Comparison of ENCODE assay signal across 9 cellular contexts in genomic region chr13:39688699-39689405, GRCh38. TPM values are rescaled to one million over a fixed set of nuclear protein-coding genes. Genes with fewer than 3 reads are reported as not detected.
DNase-seq lines count a peak whose midpoint lies in the region; ATAC-seq, FAIRE-seq and TF ChIP-seq lines count a peak whose summit lies in the region.
"Had no signal": no experiment of that assay in that cellular context is flagged by ENCODE, and none has a peak within 500 bp of the region (broad histone marks: within the 10 kb centered on the region; RNA-seq: fewer than 3 reads in every experiment).

No MANE protein-coding gene starts in this region.

- H3K27ac Mint-ChIP-seq in GM23338: no peak overlapping the region

- no peaks in the 10 kb centered on the region for H3K9me2 ChIP-seq in GM23338 (ENCODE audit: insufficient read depth)

- in situ Hi-C loops in GM12878 (cut with MboI) (no loop called here), HepG2 (cut with HindIII; ENCODE audit: extremely low pct_ligation_motif_present, low pct_unique_long_range_greater_than_20kb) (no loop called here)

- POLR2A ChIA-PET in GM10248 (lab: Yijun Ruan, JAX): no interaction called here
- POLR2A ChIA-PET in GM12878 (lab: Charles Lee): no interaction called here
- POLR2A ChIA-PET in HepG2 (lab: Yijun Ruan, JAX): no interaction called here

- H3K9ac ChIP-seq in GM12878 (ENCODE audit: control insufficient read depth, insufficient read depth, low read length) (no peak overlapping the region), HepG2 (ENCODE audit: insufficient read depth, low read depth, low read length) (no peak overlapping the region)

- H3K27me3 Mint-ChIP-seq in GM23338 (ENCODE audit: insufficient read depth, low read depth, poor library complexity): no peaks in the 10 kb centered on the region

- H3K4me1 ChIP-seq in GM12878 (ENCODE audit: control insufficient read depth, insufficient read depth, low read length) (no peaks in the 10 kb centered on the region; the same call in 1 of the 2 replicates), HepG2 (ENCODE audit: insufficient read depth, low read length) (no peaks in the 10 kb centered on the region), GM23338 (ENCODE audit: insufficient read depth) (no peaks in the 10 kb centered on the region)
- H3K4me1 ChIP-seq: foreskin keratinocyte had no signal

- H3K79me2 ChIP-seq in GM12878 (ENCODE audit: control insufficient read depth, insufficient read depth, low read length) (no peaks in the 10 kb centered on the region), HepG2 (ENCODE audit: insufficient read depth, low read length) (no peaks in the 10 kb centered on the region), GM23338 (replicated peaks; ENCODE audit: insufficient read depth) (no peaks in the 10 kb centered on the region)

- H3K27ac ChIP-seq in GM12878 (ENCODE audit: control insufficient read depth, insufficient read depth) (no peak overlapping the region), HepG2 (ENCODE audit: extremely low read length, insufficient read depth, low read length) (no peak overlapping the region), GM23338 (ENCODE audit: low read depth) (no peak overlapping the region)
- H3K27ac ChIP-seq: foreskin keratinocyte had no signal

- WGBS in GM12878 (ENCODE audit: insufficient coverage, insufficient replicate concordance, low lambda C conversion rate, missing lambda C conversion rate): 3% methylated on average over 1 of the region's 1 CpG
- 95% methylated on average over 1 of the region's 1 CpG for WGBS in HepG2 (ENCODE audit: low lambda C conversion rate)

- DNase-seq in GM10248 (ENCODE audit: extremely low spot score): peak; percentile 8
- peak; percentile 9 for DNase-seq in GM12878 (ENCODE audit: low read depth, low spot score)
- no peak for DNase-seq in iPS-NIHi11 (ENCODE audit: low spot score)
- DNase-seq in HepG2 (ENCODE audit: low spot score): no peak
- no peak for DNase-seq in GM23338 (ENCODE audit: low spot score)
- no peak for DNase-seq in NCI-H1105 (lab: John Stamatoyannopoulos, UW)

- no peaks in the 10 kb centered on the region for H4K20me1 ChIP-seq in GM12878 (ENCODE audit: control insufficient read depth, insufficient read depth)
- H4K20me1 ChIP-seq in HepG2 (ENCODE audit: insufficient read depth, low read length): no peaks in the 10 kb centered on the region
- no peaks in the 10 kb centered on the region for H4K20me1 ChIP-seq in GM23338 (replicated peaks; ENCODE audit: insufficient read depth)

- CTCF ChIA-PET in GM10248 (lab: Yijun Ruan, JAX) (interaction anchor here (1.8 kb wide), 1 partner anchor 994 kb away, joined by 5 read pairs; no protein-coding TSS in a partner anchor), GM12878 (lab: Yijun Ruan, JAX) (no interaction called here), HepG2 (lab: Yijun Ruan, JAX; ENCODE audit: low intra/inter-chr PET ratio, low total read pairs) (no interaction called here)

- intact Hi-C loops in GM12878 (cut with micrococcal nuclease; ENCODE audit: unreplicated experiment): loop anchor here (5.0 to 10.0 kb wide), 3 partner anchors 256 to 1088 kb away; no protein-coding TSS in a partner anchor
- intact Hi-C loops in HepG2 (cut with micrococcal nuclease; ENCODE audit: unreplicated experiment): loop anchor here (10.0 kb wide), 1 partner anchor 256 kb away; no protein-coding TSS in a partner anchor

- TF ChIP-seq POLR2A in GM12878 (IDR thresholded peaks at IDR 0.05; ENCODE audit: low read depth, low read length) (no peak), HepG2 (IDR thresholded peaks at IDR 0.05; ENCODE audit: insufficient read depth in 1 of 2, low read depth in 2 of 2, low read length in 2 of 2) (no peak)

- H2AFZ ChIP-seq in GM12878 (ENCODE audit: control insufficient read depth, low read depth, low read length): no peak overlapping the region
- no peak overlapping the region for H2AFZ ChIP-seq in HepG2 (ENCODE audit: low read length)
- H2AFZ ChIP-seq in GM23338: no peak overlapping the region

- SMC1A ChIA-PET in GM12878 (lab: Charles Lee; ENCODE audit: uncharacterized antibody, unreplicated experiment): interaction anchor here (0.6 to 1.1 kb wide), 3 partner anchors 8 to 254 kb away, joined by 3 read pairs; no protein-coding TSS in a partner anchor

- no peaks in the 10 kb centered on the region for H3F3A ChIP-seq in GM23338 (replicated peaks; ENCODE audit: low read depth)

- H3K27me3 ChIP-seq in GM12878 (replicated peaks in 1 of 2; ENCODE audit: control insufficient read depth in 2 of 2, insufficient read depth in 2 of 2, low read length in 1 of 2): no peaks in the 10 kb centered on the region
- H3K27me3 ChIP-seq in HepG2 (ENCODE audit: control insufficient read depth in 1 of 2, insufficient read depth in 2 of 2, low read length in 2 of 2): no peaks in the 10 kb centered on the region
- H3K27me3 ChIP-seq in GM23338 (ENCODE audit: insufficient read depth): no peaks in the 10 kb centered on the region
- H3K27me3 ChIP-seq: foreskin keratinocyte had no signal

- no peaks in the 10 kb centered on the region; a peak in 1 of 4 replicates for H3K36me3 ChIP-seq in GM12878 (ENCODE audit: control insufficient read depth in 2 of 2, insufficient read depth in 2 of 2, low read length in 1 of 2)
- H3K36me3 ChIP-seq in HepG2 (replicated peaks in 1 of 2; ENCODE audit: control insufficient read depth in 1 of 2, insufficient read depth in 2 of 2, low read length in 2 of 2): peaks cover 0 to 15% of the 10 kb centered on the region in 2 experiments; a peak in 4 of 5 replicates
- H3K36me3 ChIP-seq in GM23338 (ENCODE audit: insufficient read depth): no peaks in the 10 kb centered on the region; the same call in 1 of the 2 replicates

- BruUV-seq in GM12878 (replicated peaks; lab: Mats Ljungman, UMichigan) (no TSS peak), HepG2 (replicated peaks; lab: Mats Ljungman, UMichigan) (no TSS peak)

- no peak for FAIRE-seq in GM12878 (lab: Jason Lieb, UNC)
- no peak for FAIRE-seq in HepG2 (lab: Jason Lieb, UNC)

- H3K9me3 Mint-ChIP-seq in GM23338: no peaks in the 10 kb centered on the region; the same call in 2 of the 3 replicates

- H3K36me3 Mint-ChIP-seq in GM23338 (ENCODE audit: low read depth): no peaks in the 10 kb centered on the region

- TF ChIP-seq RAD21 in GM12878 (IDR thresholded peaks at IDR 0.05; ENCODE audit: insufficient read depth, low read depth, low read length) (no peak), HepG2 (CRISPR knock-in tag; IDR thresholded peaks at IDR 0.05) (no peak)

- no peak overlapping the region for H3K4me3 Mint-ChIP-seq in GM23338

- TF ChIP-seq CTCF in GM10248 (IDR thresholded peaks at IDR 0.05; ENCODE audit: control extremely low read depth, extremely low read depth, low read depth, missing control alignments) (no peak), GM12878 (IDR thresholded peaks at IDR 0.05 in 2 of 3, conservative IDR thresholded peaks at IDR 0.05 in 1 of 3; ENCODE audit: control insufficient read depth in 2 of 3, extremely low read depth in 1 of 3, insufficient read depth in 1 of 3, low read depth in 3 of 3, low read length in 3 of 3) (no peak), HepG2 (CRISPR knock-in tag; IDR thresholded peaks at IDR 0.05) (no peak), GM23338 (conservative IDR thresholded peaks at IDR 0.05; ENCODE audit: low read depth in 2 of 2) (no peak)

- H3K4me2 ChIP-seq in GM12878 (ENCODE audit: control insufficient read depth, insufficient read depth) (no peak overlapping the region), HepG2 (ENCODE audit: low read depth, low read length) (no peak overlapping the region), GM23338 (no peak overlapping the region)

- TF ChIP-seq EP300 in GM12878 (IDR thresholded peaks at IDR 0.05; ENCODE audit: borderline replicate concordance in 1 of 2, control insufficient read depth in 1 of 2, low read depth in 2 of 2, low read length in 2 of 2): no peak
- no peak for TF ChIP-seq EP300 in HepG2 (IDR thresholded peaks at IDR 0.05; ENCODE audit: low read depth in 2 of 2, low read length in 2 of 2)
- no peak for TF ChIP-seq EP300 in HepG2 (CRISPR knock-in tag; IDR thresholded peaks at IDR 0.05; ENCODE audit: borderline replicate concordance)

- peak; percentile 55 for ATAC-seq in GM19467 (IDR thresholded peaks at IDR 0.05; ENCODE audit: unreplicated experiment)
- peak; percentile 72 for ATAC-seq in HG03354 (IDR thresholded peaks at IDR 0.05; ENCODE audit: poor library complexity, severe bottlenecking, unreplicated experiment)
- ATAC-seq in GM12878: peak; percentile 83
- ATAC-seq in HepG2: no peak
- ATAC-seq in GM23338: no peak
- ATAC-seq: foreskin keratinocyte had no signal

- RAD21 ChIA-PET in GM12878 (lab: Charles Lee; ENCODE audit: unreplicated experiment): interaction anchor here (0.9 to 1.0 kb wide), 2 partner anchors 87 to 756 kb away, joined by 3 read pairs; no protein-coding TSS in a partner anchor

- H3K4me3 ChIP-seq in GM12878 (no peak overlapping the region), HepG2 (replicated peaks in 1 of 3; ENCODE audit: insufficient read depth in 1 of 3, low read depth in 2 of 3, low read length in 3 of 3) (no peak overlapping the region), GM23338 (no peak overlapping the region)

- no peaks in the 10 kb centered on the region for H3K9me3 ChIP-seq in GM12878 (replicated peaks; ENCODE audit: control insufficient read depth, insufficient read depth, low read length)
- H3K9me3 ChIP-seq in HepG2 (ENCODE audit: low read length): no peaks in the 10 kb centered on the region

- no peaks in the 10 kb centered on the region for H3K4me1 Mint-ChIP-seq in GM23338

RNA-seq across cellular contexts. Expression of gene COG6, which starts 33.4 kb away (rescaled TPM):
- total RNA-seq in GM12878 (2013; cell fraction: nucleolus; rRNA removed): 54.6 and 58.0 TPM in 2 replicates
- total RNA-seq in GM12878 (2014; rRNA removed) (9.4 and 15.4 TPM in 2 replicates), GM12878 (2014; rRNA removed; fragmentation: Illumina TruSeq; extraction: Trizol) (13.9 and 14.9 TPM in 2 replicates), GM12878 (2021) (15.9 and 23.4 TPM in 2 replicates), HepG2 (2016; rRNA removed; fragmentation: Illumina TruSeq; extraction: Trizol) (23.5 and 34.7 TPM in 2 replicates)
- 5.4 TPM for polyA plus RNA-seq in GM12878 (2011; ENCODE audit: low read depth)
- polyA plus RNA-seq in GM12878 (2011; rRNA removed) (29.8 and 45.2 TPM in 2 replicates), GM12878 (2014; fragmentation: Illumina TruSeq; extraction: Trizol) (12.6 and 17.8 TPM in 2 replicates), GM12878 (2014; fragmentation: Nextera tagmentation; extraction: Ambion mirVana) (1 to 10 TPM; 4.5 to 5.3 TPM), GM12878 (2014; rRNA removed) (9.0 and 9.8 TPM in 2 replicates), GM12878 (2016; fragmentation: Nextera tagmentation; extraction: Ambion mirVana) (10 to 100 TPM; 12.7 to 13.0 TPM), HepG2 (2011; rRNA removed) (17.4 and 26.1 TPM in 2 replicates), GM23338 (2016; fragmentation: Nextera tagmentation; extraction: Ambion mirVana) (5.9 and 10.0 TPM in 2 replicates)
- 11.1 and 13.1 TPM in 2 replicates for polyA plus RNA-seq in GM12878 (2011; cell fraction: cytosol; rRNA removed)
- 14.7 and 16.4 TPM in 2 replicates for polyA plus RNA-seq in GM12878 (2011; cell fraction: nucleus; rRNA removed)
- 11.8 and 13.9 TPM in 2 replicates for polyA plus RNA-seq in GM12878 (2012)
- polyA minus RNA-seq in GM12878 (2011; rRNA and poly(A)+ RNA removed): 15.4 and 25.8 TPM in 2 replicates
- 7.8 and 10.5 TPM in 2 replicates for polyA minus RNA-seq in GM12878 (2011; cell fraction: cytosol; rRNA and poly(A)+ RNA removed)
- 28.0 and 46.0 TPM in 2 replicates for polyA minus RNA-seq in GM12878 (2011; cell fraction: nucleus; rRNA and poly(A)+ RNA removed)
- total RNA-seq in HepG2 (2016; cell fraction: cytosol; rRNA removed; fragmentation: Illumina TruSeq; extraction: Trizol; ENCODE audit: low read depth): 4.1 and 4.7 TPM in 2 replicates
- total RNA-seq in HepG2 (2016; cell fraction: insoluble cytoplasmic fraction; rRNA removed; fragmentation: Illumina TruSeq; extraction: Trizol): 21.9 and 30.5 TPM in 2 replicates
- 5.7 and 6.7 TPM in 2 replicates for total RNA-seq in HepG2 (2016; cell fraction: membrane; rRNA removed; fragmentation: Illumina TruSeq; extraction: Trizol)
- total RNA-seq in HepG2 (2016; cell fraction: nucleus; rRNA removed; fragmentation: Illumina TruSeq; extraction: Trizol): 46.8 and 49.6 TPM in 2 replicates
- 9.3 and 12.5 TPM in 2 replicates for polyA plus RNA-seq in HepG2 (2011; cell fraction: cytosol; rRNA removed)
- 13.1 and 27.1 TPM in 2 replicates for polyA plus RNA-seq in HepG2 (2011; cell fraction: nucleus; rRNA removed)
- polyA plus RNA-seq in HepG2 (2012): 7.6 and 16.7 TPM in 2 replicates
- 0.73 and 0.87 TPM in 2 replicates for polyA plus RNA-seq in HepG2 (2016; cell fraction: cytosol; fragmentation: Illumina TruSeq; extraction: Trizol; ENCODE audit: low read depth)
- polyA plus RNA-seq in HepG2 (2016; cell fraction: insoluble cytoplasmic fraction; fragmentation: Illumina TruSeq; extraction: Trizol; ENCODE audit: low read depth): 22.0 and 24.0 TPM in 2 replicates
- polyA plus RNA-seq in HepG2 (2016; cell fraction: membrane; fragmentation: Illumina TruSeq; extraction: Trizol; ENCODE audit: low read depth): 2.4 and 2.5 TPM in 2 replicates
- 23.2 and 24.7 TPM in 2 replicates for polyA plus RNA-seq in HepG2 (2016; cell fraction: nucleus; fragmentation: Illumina TruSeq; extraction: Trizol; ENCODE audit: insufficient read depth, low read depth)
- 5.1 and 18.3 TPM in 2 replicates for polyA minus RNA-seq in HepG2 (2011; rRNA and poly(A)+ RNA removed; ENCODE audit: low replicate concordance)
- 34.5 and 43.9 TPM in 2 replicates for polyA minus RNA-seq in HepG2 (2011; cell fraction: cytosol; rRNA and poly(A)+ RNA removed)
- 75.1 and 77.6 TPM in 2 replicates for polyA minus RNA-seq in HepG2 (2011; cell fraction: nucleus; rRNA and poly(A)+ RNA removed)
- 21.8 and 23.6 TPM in 2 replicates for total RNA-seq in GM23338 (2014; rRNA removed; shearing (Covaris generic))

Comparison
In these comparisons a context has a peak if more than half of its experiments do, and no peak if none do; other contexts are left out.
1. DNase-seq: peak in GM10248 (single experiment) and GM12878 (single experiment); none in iPS-NIHi11 (single experiment), HepG2 (single experiment), GM23338 (single experiment) and NCI-H1105 (single experiment).
2. ATAC-seq: peak in GM19467 (single experiment), HG03354 (single experiment) and GM12878 (single experiment); none in HepG2 (single experiment) and GM23338 (single experiment).